In the genomic region with DNA sequence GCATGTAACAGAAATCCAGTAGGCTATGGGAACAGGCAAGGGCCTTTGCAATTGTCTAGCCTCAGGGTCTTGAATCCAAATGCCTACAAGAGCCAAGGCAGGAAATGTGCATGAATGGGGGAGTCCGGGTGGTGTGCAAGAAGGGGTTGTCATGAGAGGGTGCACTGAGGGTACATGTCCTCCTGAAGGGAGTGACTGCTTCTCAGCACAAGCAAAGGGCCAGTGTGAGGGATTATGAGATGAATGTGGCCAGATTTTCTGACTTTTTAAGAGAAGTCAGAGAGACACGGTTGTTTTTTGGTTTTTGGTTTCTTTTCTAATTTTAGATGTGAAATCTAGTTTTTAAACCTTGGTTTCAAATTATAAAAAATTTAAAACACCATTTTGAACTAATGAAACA, we compare ENCODE assay signal across 14 cellular contexts.
DNase-seq lines count a peak whose midpoint lies in the region; ATAC-seq, FAIRE-seq and TF ChIP-seq lines count a peak whose summit lies in the region.
"Had no signal": no experiment of that assay in that cellular context is flagged by ENCODE, and none has a peak within 500 bp of the region (broad histone marks: within the 10 kb centered on the region; RNA-seq: fewer than 3 reads in every experiment).

No MANE protein-coding gene starts in this region.

- TF ChIP-seq POLR2A in gastroesophageal sphincter (IDR thresholded peaks at IDR 0.05) (no peak), adrenal gland (IDR thresholded peaks at IDR 0.05) (no peak)

- no peaks in the 10 kb centered on the region for H3K9me3 Mint-ChIP-seq in activated CD8-positive, alpha-beta T cell treated with anti-CD3 and anti-CD28 coated beads for 36 hours
- H3K9me3 Mint-ChIP-seq: effector memory CD8-positive, alpha-beta T cell had no signal

- 81 to 100% methylated on average over 2 of the region's 2 CpGs for WGBS in gastroesophageal sphincter (ENCODE audit: low coverage in 1 of 2), 2 donors
- WGBS in adrenal gland, 4 donors: 82 to 90% (median 85%) methylated on average over 2 of the region's 2 CpGs

- TF ChIP-seq EP300 in gastroesophageal sphincter (IDR thresholded peaks at IDR 0.05): no peak

- H3K27me3 ChIP-seq in gastroesophageal sphincter: no peaks in the 10 kb centered on the region
- H3K27me3 ChIP-seq in adrenal gland: no peaks in the 10 kb centered on the region
- H3K27me3 ChIP-seq: ovary had no signal

- TF ChIP-seq CTCF in GM12864 (IDR thresholded peaks at IDR 0.05; ENCODE audit: low read depth, low read length, missing control alignments) (no peak), gastroesophageal sphincter (IDR thresholded peaks at IDR 0.05) (no peak), adrenal gland (IDR thresholded peaks at IDR 0.05) (no peak), D721Med (IDR thresholded peaks at IDR 0.05; ENCODE audit: insufficient read depth, missing control alignments) (no peak)
- TF ChIP-seq CTCF in activated CD8-positive, alpha-beta T cell treated with anti-CD3 and anti-CD28 coated beads for 36 hours (IDR thresholded peaks at IDR 0.05): no peak

- H3K27ac Mint-ChIP-seq in activated CD8-positive, alpha-beta T cell treated with anti-CD3 and anti-CD28 coated beads for 36 hours: no peak overlapping the region
- H3K27ac Mint-ChIP-seq: effector memory CD8-positive, alpha-beta T cell had no signal

- H3K27me3 Mint-ChIP-seq in activated CD8-positive, alpha-beta T cell treated with anti-CD3 and anti-CD28 coated beads for 36 hours: peaks cover 10% of the 10 kb centered on the region

- H3K36me3 ChIP-seq in gastroesophageal sphincter (no peaks in the 10 kb centered on the region), adrenal gland (replicated peaks in 1 of 2) (no peaks in the 10 kb centered on the region)
- H3K36me3 ChIP-seq: ovary had no signal

- FAIRE-seq in D721Med (lab: Jason Lieb, UNC): no peak
- FAIRE-seq: H54 had no signal

- CTCF ChIA-PET in activated CD8-positive, alpha-beta T cell treated with anti-CD3 and anti-CD28 coated beads for 36 hours (lab: Charles Lee): no interaction called here

- POLR2A ChIA-PET in activated CD8-positive, alpha-beta T cell treated with anti-CD3 and anti-CD28 coated beads for 36 hours (lab: Charles Lee): interaction anchor here (0.6 kb wide), 1 partner anchor 1168 kb away, joined by 3 read pairs; no protein-coding TSS in a partner anchor

- H3K4me3 ChIP-seq in GM12864 (ENCODE audit: low read depth, low read length) (peak overlapping the region; percentile 2), gastroesophageal sphincter (no peak overlapping the region), adrenal gland (no peak overlapping the region)
- H3K4me3 ChIP-seq: ovary had no signal

- intact Hi-C loops in activated CD8-positive, alpha-beta T cell treated with anti-CD3 and anti-CD28 coated beads for 36 hours (cut with micrococcal nuclease): no loop called here
- intact Hi-C loops in adrenal gland (cut with DNase I): loop anchor here in 1 of 2 donors (10.0 kb wide), 1 partner anchor 816 kb away; no protein-coding TSS in a partner anchor

- no peaks in the 10 kb centered on the region for H3K36me3 Mint-ChIP-seq in activated CD8-positive, alpha-beta T cell treated with anti-CD3 and anti-CD28 coated beads for 36 hours (ENCODE audit: low read depth)

- peak; percentile 53 for ATAC-seq in GM19328 (IDR thresholded peaks at IDR 0.05; ENCODE audit: unreplicated experiment)
- ATAC-seq in HG02610 (IDR thresholded peaks at IDR 0.05; ENCODE audit: unreplicated experiment): peak; percentile 67
- peak; percentile 51 for ATAC-seq in HG03378 (IDR thresholded peaks at IDR 0.05; ENCODE audit: unreplicated experiment)
- ATAC-seq in gastroesophageal sphincter: no peak
- ATAC-seq in activated CD8-positive, alpha-beta T cell treated with anti-CD3 and anti-CD28 coated beads for 36 hours: no peak
- ATAC-seq: effector memory CD8-positive, alpha-beta T cell had no signal

- H3K9me3 ChIP-seq in gastroesophageal sphincter: no peaks in the 10 kb centered on the region
- H3K9me3 ChIP-seq in adrenal gland (replicated peaks in 1 of 3): no peaks in the 10 kb centered on the region
- H3K9me3 ChIP-seq: ovary had no signal

- no peaks in the 10 kb centered on the region for H3K4me1 Mint-ChIP-seq in activated CD8-positive, alpha-beta T cell treated with anti-CD3 and anti-CD28 coated beads for 36 hours (ENCODE audit: low read depth)

- no peaks in the 10 kb centered on the region for H3K4me1 ChIP-seq in gastroesophageal sphincter
- H3K4me1 ChIP-seq in adrenal gland (replicated peaks in 1 of 2): no peaks in the 10 kb centered on the region

- no peak overlapping the region for H3K4me3 Mint-ChIP-seq in activated CD8-positive, alpha-beta T cell treated with anti-CD3 and anti-CD28 coated beads for 36 hours
- H3K4me3 Mint-ChIP-seq: effector memory CD8-positive, alpha-beta T cell had no signal

- H3K27ac ChIP-seq in gastroesophageal sphincter (no peak overlapping the region), adrenal gland (no peak overlapping the region)
- H3K27ac ChIP-seq: ovary had no signal

- DNase-seq in GM12864 (ENCODE audit: low read depth) (peak; percentile 70), adrenal gland (no peak), D721Med (ENCODE audit: insufficient read length, low spot score) (no peak)
- DNase-seq in activated CD8-positive, alpha-beta T cell treated with anti-CD3 and anti-CD28 coated beads for 36 hours: no peak
- DNase-seq: aorta; effector memory CD8-positive, alpha-beta T cell; KBM-7; ovary; stimulated activated naive CD4-positive, alpha-beta T cell treated with Interleukin-2 at 50 U/mL for 16 hours had no signal

Comparison
In these comparisons a context has a peak if more than half of its experiments do, and no peak if none do; other contexts are left out.
1. ATAC-seq: peak in GM19328 (single experiment), HG02610 (single experiment) and HG03378 (single experiment); none in gastroesophageal sphincter (single experiment) and activated CD8-positive, alpha-beta T cell treated with anti-CD3 and anti-CD28 coated beads for 36 hours (single experiment).